Comparison of ENCODE assay signal across 1 cellular context in genomic region chr1:34685225-34685624, GRCh38.
TF ChIP-seq lines count a peak whose summit lies in the region.

No MANE protein-coding gene starts in this region.

TF ChIP-seq in H1, 55 proteins besides CTCF, POLR2A, EP300 and RAD21 (continued from another document):
- TF ChIP-seq ATF2 (IDR thresholded peaks at IDR 0.05; ENCODE audit: low read length) (no peak), SP1 (IDR thresholded peaks at IDR 0.05; ENCODE audit: low read depth, low read length) (no peak), GTF2F1 (IDR thresholded peaks at IDR 0.05; ENCODE audit: borderline replicate concordance, low read depth, low read length) (no peak), SIX5 (IDR thresholded peaks at IDR 0.05; ENCODE audit: low read depth, low read length) (no peak), SP4 (IDR thresholded peaks at IDR 0.05; ENCODE audit: low read length) (no peak), TAF1 (IDR thresholded peaks at IDR 0.05; ENCODE audit: low read depth, low read length) (no peak), SP2 (IDR thresholded peaks at IDR 0.05; ENCODE audit: low read length) (no peak), BRCA1 (IDR thresholded peaks at IDR 0.05; ENCODE audit: low read depth, low read length) (no peak), RBBP5 (IDR thresholded peaks at IDR 0.05; ENCODE audit: borderline replicate concordance, low read depth, low read length) (no peak), PHF8 (conservative IDR thresholded peaks at IDR 0.05; ENCODE audit: low read depth, low read length) (no peak)
